2 cellular contexts compared by ENCODE assay signal in genomic region chr11:8787372-8787771, GRCh38.
TF ChIP-seq lines count a peak whose summit lies in the region.

No MANE protein-coding gene starts in this region.

TF ChIP-seq in SK-N-SH treated with all-trans-retinoic acid at 6 μM for 48 hours, 23 proteins besides CTCF, POLR2A, EP300 and RAD21 (continued from another document):
- TF ChIP-seq CSRNP3 (CRISPR knock-in tag; IDR thresholded peaks at IDR 0.05) (no peak), OSR1 (CRISPR knock-in tag; IDR thresholded peaks at IDR 0.05) (no peak), POU6F1 (CRISPR knock-in tag; IDR thresholded peaks at IDR 0.05; ENCODE audit: borderline replicate concordance, low read depth) (no peak), TSHZ2 (CRISPR knock-in tag; IDR thresholded peaks at IDR 0.05) (no peak), ZNF70 (CRISPR knock-in tag; IDR thresholded peaks at IDR 0.05) (no peak), ZFP30 (CRISPR knock-in tag; IDR thresholded peaks at IDR 0.05) (no peak), ISL1 (CRISPR knock-in tag; IDR thresholded peaks at IDR 0.05) (no peak), RARB (CRISPR knock-in tag; IDR thresholded peaks at IDR 0.05) (no peak), ZFP3 (CRISPR knock-in tag; IDR thresholded peaks at IDR 0.05) (no peak), TOX (CRISPR knock-in tag; IDR thresholded peaks at IDR 0.05; ENCODE audit: borderline replicate concordance) (no peak), PPARA (CRISPR knock-in tag; IDR thresholded peaks at IDR 0.05; ENCODE audit: borderline replicate concordance) (no peak), TCF4 (CRISPR knock-in tag; IDR thresholded peaks at IDR 0.05; ENCODE audit: borderline replicate concordance) (no peak), ARNTL (CRISPR knock-in tag; IDR thresholded peaks at IDR 0.05; ENCODE audit: borderline replicate concordance, low read depth) (no peak), SNAI2 (CRISPR knock-in tag; IDR thresholded peaks at IDR 0.05) (no peak), ZNF8 (CRISPR knock-in tag; IDR thresholded peaks at IDR 0.05) (no peak), GLIS3 (CRISPR knock-in tag; IDR thresholded peaks at IDR 0.05) (no peak)

TF ChIP-seq in SK-N-SH, 30 proteins besides CTCF, POLR2A, EP300 and RAD21 (continued from another document):
- TF ChIP-seq FOXJ3 (CRISPR knock-in tag; IDR thresholded peaks at IDR 0.05), result no peak
- no peak for TF ChIP-seq GATA2 (CRISPR knock-in tag; IDR thresholded peaks at IDR 0.05)
- TF ChIP-seq FOSL2 (IDR thresholded peaks at IDR 0.05; ENCODE audit: borderline replicate concordance, low read depth), result no peak
- TF ChIP-seq YY1 (IDR thresholded peaks at IDR 0.05; ENCODE audit: low read depth), result no peak
- TF ChIP-seq RFX5 (IDR thresholded peaks at IDR 0.05; ENCODE audit: low read length), result no peak
- TF ChIP-seq TCF12 (IDR thresholded peaks at IDR 0.05), result no peak
- no peak for TF ChIP-seq NFIC (IDR thresholded peaks at IDR 0.05; ENCODE audit: borderline replicate concordance)
- TF ChIP-seq REST (IDR thresholded peaks at IDR 0.05; ENCODE audit: low read depth, low read length), result no peak
- TF ChIP-seq SIN3A (IDR thresholded peaks at IDR 0.05; ENCODE audit: borderline replicate concordance, low read depth, low read length), result no peak
